ENCODE assay signal across 1 cellular context in the genomic region with DNA sequence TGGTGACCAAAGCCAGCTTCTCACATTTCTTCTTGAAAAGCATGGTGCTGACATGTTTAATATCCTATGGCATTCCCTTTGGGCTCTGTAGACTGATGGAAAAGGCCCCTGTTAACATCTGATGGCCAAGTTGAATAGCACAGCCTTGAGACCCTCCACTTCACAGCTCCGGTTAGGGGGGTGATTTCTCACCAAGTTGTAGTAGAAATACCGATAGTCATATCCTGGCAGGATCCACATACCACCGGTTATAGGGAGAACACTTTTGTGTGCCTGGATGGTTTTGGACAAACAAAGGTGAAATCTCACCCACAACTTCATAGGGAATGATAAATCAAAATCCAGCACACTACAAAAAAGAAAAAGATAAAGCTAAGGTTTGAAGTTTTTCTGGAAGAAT.
TF ChIP-seq lines count a peak whose summit lies in the region.

No MANE protein-coding gene starts in this region.

TF ChIP-seq in IMR-90, 13 proteins besides CTCF, POLR2A, EP300 and RAD21:
- TF ChIP-seq, protein P1, sequence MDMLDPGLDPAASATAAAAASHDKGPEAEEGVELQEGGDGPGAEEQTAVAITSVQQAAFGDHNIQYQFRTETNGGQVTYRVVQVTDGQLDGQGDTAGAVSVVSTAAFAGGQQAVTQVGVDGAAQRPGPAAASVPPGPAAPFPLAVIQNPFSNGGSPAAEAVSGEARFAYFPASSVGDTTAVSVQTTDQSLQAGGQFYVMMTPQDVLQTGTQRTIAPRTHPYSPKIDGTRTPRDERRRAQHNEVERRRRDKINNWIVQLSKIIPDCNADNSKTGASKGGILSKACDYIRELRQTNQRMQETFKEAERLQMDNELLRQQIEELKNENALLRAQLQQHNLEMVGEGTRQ (IDR thresholded peaks at IDR 0.05; ENCODE audit: low read depth, low read length), result no peak
- no peak for TF ChIP-seq CEBPB (IDR thresholded peaks at IDR 0.05; ENCODE audit: low read depth, low read length)
- no peak for TF ChIP-seq FOS (IDR thresholded peaks at IDR 0.05; ENCODE audit: low read depth, low read length)
- TF ChIP-seq RFX5 (IDR thresholded peaks at IDR 0.05; ENCODE audit: low read depth, low read length), result no peak
- TF ChIP-seq RCOR1 (IDR thresholded peaks at IDR 0.05; ENCODE audit: insufficient replicate concordance, low read length), result no peak
